Comparison of ENCODE assay signal across 20 cellular contexts in genomic region chr4:36183232-36183631, GRCh38.
DNase-seq lines count a peak whose midpoint lies in the region; FAIRE-seq and TF ChIP-seq lines count a peak whose summit lies in the region.
"Had no signal": no experiment of that assay in that cellular context is flagged by ENCODE, and none has a peak within 500 bp of the region (broad histone marks: within the 10 kb centered on the region; RNA-seq: fewer than 3 reads in every experiment).

No MANE protein-coding gene starts in this region.

- H3K9me3 ChIP-seq in OCI-LY3 (ENCODE audit: insufficient read depth, low read length) (no peaks in the 10 kb centered on the region), neural progenitor cell (ENCODE audit: low read depth) (no peaks in the 10 kb centered on the region)

- DNase-seq in GM12891 (ENCODE audit: insufficient read length, low spot score) = no peak
- DNase-seq in GM20000 (ENCODE audit: low spot score) = peak; percentile 7
- DNase-seq in neural progenitor cell (ENCODE audit: low spot score) = no peak
- DNase-seq in stimulated activated CD4-positive, alpha-beta T cell treated with anti-CD3 and anti-CD28 coated beads, Interleukin-4, amount 100 ng/mL, for 24 hours = no peak
- DNase-seq in stimulated activated CD4-positive, alpha-beta T cell treated with anti-CD3 and anti-CD28 coated beads, Interleukin-15, amount 100 ng/mL, for 24 hours = no peak
- no peak for DNase-seq in inferior parietal cortex (ENCODE audit: extremely low spot score)
- DNase-seq in NCI-H2081 treated with DMSO at 0.1 percent for 48 hours (lab: John Stamatoyannopoulos, UW) = no peak
- DNase-seq: 8988T, DMS79 treated with DMSO at 0.1 percent for 48 hours, KBM-7, NCI-H1105, NCI-H1694, NCI-H2227 treated with DMSO at 0.1 percent for 48 hours, NCI-H510A treated with DMSO at 0.1 percent for 48 hours, NCI-H82, PC-9 had no signal

- H2AFZ ChIP-seq in OCI-LY3 (ENCODE audit: low read depth, low read length) = no peak overlapping the region
- H2AFZ ChIP-seq in neural progenitor cell (replicated peaks) = no peak overlapping the region
- H2AFZ ChIP-seq: PC-9 had no signal

- no peak overlapping the region for H3K4me3 Mint-ChIP-seq in neural progenitor cell
- H3K4me3 Mint-ChIP-seq: CD14-positive monocyte had no signal

- TF ChIP-seq POLR2A in GM12891 (IDR thresholded peaks at IDR 0.05; ENCODE audit: low read depth, low read length) = no peak

- no peak for FAIRE-seq in GM12891 (lab: Jason Lieb, UNC)
- FAIRE-seq: H54, HepG2 had no signal

- H3K27me3 ChIP-seq in OCI-LY3 (ENCODE audit: low read depth, low read length) (no peaks in the 10 kb centered on the region), neural progenitor cell (no peaks in the 10 kb centered on the region)

- H3K4me1 ChIP-seq in OCI-LY3 (ENCODE audit: low read length) (peaks cover 9% of the 10 kb centered on the region), neural progenitor cell (peaks cover 13% of the 10 kb centered on the region)

- H3K27me3 Mint-ChIP-seq in neural progenitor cell (ENCODE audit: insufficient read depth, low read depth) = no peaks in the 10 kb centered on the region

- TF ChIP-seq CTCF in GM20000 (IDR thresholded peaks at IDR 0.05; ENCODE audit: extremely low read depth, missing control alignments) (no peak), OCI-LY3 (IDR thresholded peaks at IDR 0.05; ENCODE audit: low read depth, low read length) (peak; percentile 5; the same call in 1 of the 2 replicates), neural progenitor cell (IDR thresholded peaks at IDR 0.05) (no peak)

- H3K4me1 Mint-ChIP-seq in neural progenitor cell = peaks cover 11% of the 10 kb centered on the region

- no peak overlapping the region for H3K27ac Mint-ChIP-seq in neural progenitor cell
- H3K27ac Mint-ChIP-seq: CD14-positive monocyte had no signal

- H3K36me3 Mint-ChIP-seq in neural progenitor cell = no peaks in the 10 kb centered on the region

- H3K27ac ChIP-seq in OCI-LY3 (ENCODE audit: low read length) = no peak overlapping the region
- H3K27ac ChIP-seq in neural progenitor cell = no peak overlapping the region
- H3K27ac ChIP-seq: PC-9 had no signal

- H3K9me3 Mint-ChIP-seq in neural progenitor cell = no peaks in the 10 kb centered on the region
- H3K9me3 Mint-ChIP-seq: CD14-positive monocyte had no signal

- H3F3A ChIP-seq in neural progenitor cell (ENCODE audit: low read depth) = no peaks in the 10 kb centered on the region

- H4K20me1 ChIP-seq in OCI-LY3 (ENCODE audit: insufficient read depth, low read length) (no peaks in the 10 kb centered on the region), neural progenitor cell (ENCODE audit: low read depth) (no peaks in the 10 kb centered on the region)

- H3K79me2 ChIP-seq in OCI-LY3 (ENCODE audit: low read length) = no peaks in the 10 kb centered on the region
- H3K79me2 ChIP-seq in neural progenitor cell (ENCODE audit: low read depth) = no peaks in the 10 kb centered on the region

- H3K36me3 ChIP-seq in OCI-LY3 (replicated peaks; ENCODE audit: low read depth, low read length) = no peaks in the 10 kb centered on the region
- H3K36me3 ChIP-seq in neural progenitor cell = no peaks in the 10 kb centered on the region

- H3K9ac ChIP-seq in OCI-LY3 (ENCODE audit: low read length) (no peak overlapping the region), neural progenitor cell (no peak overlapping the region)

- H3K4me2 ChIP-seq in OCI-LY3 (ENCODE audit: low read length) (no peak overlapping the region), neural progenitor cell (peak overlapping the region; percentile 47)
- H3K4me2 ChIP-seq: PC-9 had no signal

- H3K4me3 ChIP-seq in OCI-LY3 (ENCODE audit: low read length) (no peak overlapping the region), neural progenitor cell (no peak overlapping the region)
- H3K4me3 ChIP-seq: PC-9 had no signal

TF ChIP-seq in GM12891, 5 proteins besides CTCF, POLR2A, EP300 and RAD21:
- TF ChIP-seq SPI1 (IDR thresholded peaks at IDR 0.05; ENCODE audit: low read depth, low read length) (peak; percentile 27; the same call in 1 of the 2 replicates), POLR2AphosphoS5 (IDR thresholded peaks at IDR 0.05; ENCODE audit: low read depth, low read length) (no peak), PAX5 (IDR thresholded peaks at IDR 0.05; ENCODE audit: insufficient read depth, low read length, severe bottlenecking) (no peak), POU2F2 (IDR thresholded peaks at IDR 0.05; ENCODE audit: low read depth, low read length) (no peak)
TF ChIP-seq in GM12891: peak in this region for 1.
